8 cellular contexts compared by ENCODE assay signal in genomic region chr9:121620777-121621437, GRCh38. TPM values are rescaled to one million over a fixed set of nuclear protein-coding genes. Genes with fewer than 3 reads are reported as not detected.
DNase-seq lines count a peak whose midpoint lies in the region; ATAC-seq, FAIRE-seq and TF ChIP-seq lines count a peak whose summit lies in the region.

No MANE protein-coding gene starts in this region.

- TF ChIP-seq EP300 in HepG2 (IDR thresholded peaks at IDR 0.05; ENCODE audit: low read depth in 2 of 2, low read length in 2 of 2) (no peak), HepG2 (CRISPR knock-in tag; IDR thresholded peaks at IDR 0.05; ENCODE audit: borderline replicate concordance) (no peak)

- no peak overlapping the region for H3K27ac ChIP-seq in HepG2 (ENCODE audit: extremely low read length, insufficient read depth, low read length)

- no peaks in the 10 kb centered on the region for H3K9me3 Mint-ChIP-seq in activated CD8-positive, alpha-beta T cell treated with anti-CD3 and anti-CD28 coated beads for 36 hours

- DNase-seq in CD1c-positive myeloid dendritic cell (ENCODE audit: extremely low spot score) (peak; percentile 20), HEK293T (ENCODE audit: extremely low spot score) (peak; percentile 60), HepG2 (ENCODE audit: low spot score) (peak; percentile 41), NCI-H2196 treated with DMSO at 0.1 percent for 48 hours (lab: John Stamatoyannopoulos, UW; ENCODE audit: unreplicated experiment) (no peak)
- DNase-seq in activated CD8-positive, alpha-beta T cell treated with anti-CD3 and anti-CD28 coated beads for 36 hours: peak; percentile 20

- no TSS peak for BruUV-seq in HepG2 (replicated peaks; lab: Mats Ljungman, UMichigan)

- peaks cover 2% of the 10 kb centered on the region for H3K27me3 Mint-ChIP-seq in activated CD8-positive, alpha-beta T cell treated with anti-CD3 and anti-CD28 coated beads for 36 hours

- H3K4me3 ChIP-seq in HepG2 (replicated peaks in 1 of 3; ENCODE audit: insufficient read depth in 1 of 3, low read depth in 2 of 3, low read length in 3 of 3): no peak overlapping the region

- POLR2A ChIA-PET in HEK293T (lab: Yijun Ruan, JAX) (no interaction called here), HepG2 (lab: Yijun Ruan, JAX) (no interaction called here)
- POLR2A ChIA-PET in activated CD8-positive, alpha-beta T cell treated with anti-CD3 and anti-CD28 coated beads for 36 hours (lab: Charles Lee): no interaction called here

- no peaks in the 10 kb centered on the region for H4K20me1 ChIP-seq in HepG2 (ENCODE audit: insufficient read depth, low read length)

- no peaks in the 10 kb centered on the region for H3K36me3 Mint-ChIP-seq in activated CD8-positive, alpha-beta T cell treated with anti-CD3 and anti-CD28 coated beads for 36 hours (ENCODE audit: low read depth)

- peak; percentile 51 for ATAC-seq in activated CD8-positive, alpha-beta T cell treated with anti-CD3 and anti-CD28 coated beads for 36 hours
- ATAC-seq in HepG2 (peak; percentile 82), HG03139 (IDR thresholded peaks at IDR 0.05; ENCODE audit: unreplicated experiment) (no peak), HG02588 (IDR thresholded peaks at IDR 0.05; ENCODE audit: unreplicated experiment) (no peak), GM19328 (IDR thresholded peaks at IDR 0.05; ENCODE audit: unreplicated experiment) (no peak)

- FAIRE-seq in HepG2 (lab: Jason Lieb, UNC): peak; percentile 28

- no peaks in the 10 kb centered on the region for H3K36me3 ChIP-seq in HepG2 (replicated peaks in 1 of 2; ENCODE audit: control insufficient read depth in 1 of 2, insufficient read depth in 2 of 2, low read length in 2 of 2)

- H2AFZ ChIP-seq in HepG2 (ENCODE audit: low read length): no peak overlapping the region

- TF ChIP-seq POLR2A in HepG2 (IDR thresholded peaks at IDR 0.05; ENCODE audit: insufficient read depth in 1 of 2, low read depth in 2 of 2, low read length in 2 of 2): no peak

- no peak for TF ChIP-seq RAD21 in HepG2 (CRISPR knock-in tag; IDR thresholded peaks at IDR 0.05)

- no peak overlapping the region for H3K4me3 Mint-ChIP-seq in activated CD8-positive, alpha-beta T cell treated with anti-CD3 and anti-CD28 coated beads for 36 hours

- peaks cover 36% of the 10 kb centered on the region for H3K4me1 ChIP-seq in HepG2 (ENCODE audit: insufficient read depth, low read length)

- H3K4me1 Mint-ChIP-seq in activated CD8-positive, alpha-beta T cell treated with anti-CD3 and anti-CD28 coated beads for 36 hours (ENCODE audit: low read depth): no peaks in the 10 kb centered on the region

- in situ Hi-C loops in HepG2 (cut with HindIII; ENCODE audit: extremely low pct_ligation_motif_present, low pct_unique_long_range_greater_than_20kb): no loop called here

- H3K4me2 ChIP-seq in HepG2 (ENCODE audit: low read depth, low read length): no peak overlapping the region

- H3K9ac ChIP-seq in HepG2 (ENCODE audit: insufficient read depth, low read depth, low read length): no peak overlapping the region

- no peak overlapping the region for H3K27ac Mint-ChIP-seq in activated CD8-positive, alpha-beta T cell treated with anti-CD3 and anti-CD28 coated beads for 36 hours

- CTCF ChIA-PET in HEK293T (lab: Yijun Ruan, JAX) (interaction anchor here (0.6 to 2.1 kb wide), 11 partner anchors 10 to 363 kb away, joined by 3 to 9 read pairs (median 4); no protein-coding TSS in a partner anchor), HepG2 (lab: Yijun Ruan, JAX; ENCODE audit: low intra/inter-chr PET ratio, low total read pairs) (interaction anchor here (1.1 kb wide), 1 partner anchor 63 kb away, joined by 3 read pairs; no protein-coding TSS in a partner anchor)
- CTCF ChIA-PET in activated CD8-positive, alpha-beta T cell treated with anti-CD3 and anti-CD28 coated beads for 36 hours (lab: Charles Lee): interaction anchor here (0.7 to 1.5 kb wide), 5 partner anchors 12 to 74 kb away, joined by 3 to 5 read pairs (median 4); no protein-coding TSS in a partner anchor

- no peaks in the 10 kb centered on the region for H3K79me2 ChIP-seq in HepG2 (ENCODE audit: insufficient read depth, low read length)

- H3K9me3 ChIP-seq in HepG2 (ENCODE audit: low read length): no peaks in the 10 kb centered on the region

- TF ChIP-seq CTCF in activated CD8-positive, alpha-beta T cell treated with anti-CD3 and anti-CD28 coated beads for 36 hours (IDR thresholded peaks at IDR 0.05): peak; percentile 34
- TF ChIP-seq CTCF in HepG2 (CRISPR knock-in tag; IDR thresholded peaks at IDR 0.05): peak; percentile 77

- intact Hi-C loops in activated CD8-positive, alpha-beta T cell treated with anti-CD3 and anti-CD28 coated beads for 36 hours (cut with micrococcal nuclease): no loop called here
- intact Hi-C loops in HepG2 (cut with micrococcal nuclease; ENCODE audit: unreplicated experiment): loop anchor here (1.0 kb wide), 1 partner anchor 22 kb away; no protein-coding TSS in a partner anchor

- H3K27me3 ChIP-seq in HepG2 (ENCODE audit: control insufficient read depth in 1 of 2, insufficient read depth in 2 of 2, low read length in 2 of 2): no peaks in the 10 kb centered on the region

- 70% methylated on average over 3 of the region's 3 CpGs for WGBS in HepG2 (ENCODE audit: low lambda C conversion rate)

TF ChIP-seq in HEK293T, 16 proteins besides CTCF, POLR2A, EP300 and RAD21:
- TF ChIP-seq SP1 (IDR thresholded peaks at IDR 0.05): no peak
- no peak for TF ChIP-seq LEF1 (IDR thresholded peaks at IDR 0.05; ENCODE audit: borderline replicate concordance)
- no peak for TF ChIP-seq TARDBP (IDR thresholded peaks at IDR 0.05)
- no peak for TF ChIP-seq SUZ12 (IDR thresholded peaks at IDR 0.05)
- no peak for TF ChIP-seq ARNT (IDR thresholded peaks at IDR 0.05)
- TF ChIP-seq ZNF384 (IDR thresholded peaks at IDR 0.05): no peak
- no peak for TF ChIP-seq BHLHE40 (IDR thresholded peaks at IDR 0.05; ENCODE audit: borderline replicate concordance)
- no peak for TF ChIP-seq NFRKB (IDR thresholded peaks at IDR 0.05)
- no peak for TF ChIP-seq FOXK2 (IDR thresholded peaks at IDR 0.05)
- no peak for TF ChIP-seq FOXA1 (IDR thresholded peaks at IDR 0.05)

TF ChIP-seq in HepG2, 621 proteins besides CTCF, POLR2A, EP300 and RAD21:
- TF ChIP-seq TBL1XR1 (IDR thresholded peaks at IDR 0.05; ENCODE audit: borderline replicate concordance, low read length, partially characterized antibody): no peak
- no peak for TF ChIP-seq ZNF598 (CRISPR knock-in tag; IDR thresholded peaks at IDR 0.05; ENCODE audit: borderline replicate concordance)
- TF ChIP-seq ZFP1 (CRISPR knock-in tag; IDR thresholded peaks at IDR 0.05): no peak
- TF ChIP-seq STAG1 (CRISPR knock-in tag; IDR thresholded peaks at IDR 0.05): peak; percentile 60
- no peak for TF ChIP-seq MATR3 (CRISPR knock-in tag; IDR thresholded peaks at IDR 0.05)
- TF ChIP-seq PCBP1 (IDR thresholded peaks at IDR 0.05; ENCODE audit: borderline replicate concordance, low read depth, low read length): no peak
- no peak for TF ChIP-seq CBX2 (IDR thresholded peaks at IDR 0.05; ENCODE audit: low read depth, low read length)
- TF ChIP-seq CBX2 (CRISPR knock-in tag; IDR thresholded peaks at IDR 0.05; ENCODE audit: low read depth): no peak
- TF ChIP-seq ZBTB7B (CRISPR knock-in tag; IDR thresholded peaks at IDR 0.05): peak; percentile 29; the same call in 1 of the 2 replicates
- TF ChIP-seq GATAD2A (CRISPR knock-in tag; IDR thresholded peaks at IDR 0.05): 0 out of 2 replicates have a peak, but pooled peaks have one; percentile 25
- peak; percentile 38; the same call in 1 of the 2 replicates for TF ChIP-seq GABPB1 (CRISPR knock-in tag; IDR thresholded peaks at IDR 0.05)
- no peak for TF ChIP-seq ZNF530 (CRISPR knock-in tag; IDR thresholded peaks at IDR 0.05; ENCODE audit: low read depth)
- TF ChIP-seq HNF4A (CRISPR knock-in tag; IDR thresholded peaks at IDR 0.05): peak; percentile 35; the same call in 1 of the 2 replicates
- TF ChIP-seq ELF1 (CRISPR knock-in tag; IDR thresholded peaks at IDR 0.05): peak; percentile 65
- TF ChIP-seq SALL1 (CRISPR knock-in tag; IDR thresholded peaks at IDR 0.05): 0 out of 2 replicates have a peak, but pooled peaks have one; percentile 23
- 0 out of 2 replicates have a peak, but pooled peaks have one; percentile 12 for TF ChIP-seq ELF3 (CRISPR knock-in tag; IDR thresholded peaks at IDR 0.05)
- peak; percentile 66 for TF ChIP-seq XRCC5 (optimal IDR thresholded peaks at IDR 0.05; ENCODE audit: low read length)

RNA-seq across cellular contexts. Expression of gene DAB2IP, which starts 30.5 kb away (rescaled TPM):
- 1 to 10 TPM in 1 of 2 experiments, under 1 TPM in 1; 0.54 to 1.5 TPM for total RNA-seq in activated CD8-positive, alpha-beta T cell treated with anti-CD3 and anti-CD28 coated beads for 36 hours
- 25.3 and 32.1 TPM in 2 replicates for total RNA-seq in HepG2 (2016; rRNA removed; fragmentation: Illumina TruSeq; extraction: Trizol)
- 2.8 and 5.2 TPM in 2 replicates for total RNA-seq in HepG2 (2016; cell fraction: cytosol; rRNA removed; fragmentation: Illumina TruSeq; extraction: Trizol; ENCODE audit: low read depth)
- total RNA-seq in HepG2 (2016; cell fraction: insoluble cytoplasmic fraction; rRNA removed; fragmentation: Illumina TruSeq; extraction: Trizol): 24.3 and 28.3 TPM in 2 replicates
- 10.8 and 12.3 TPM in 2 replicates for total RNA-seq in HepG2 (2016; cell fraction: membrane; rRNA removed; fragmentation: Illumina TruSeq; extraction: Trizol)
- 23.5 and 29.5 TPM in 2 replicates for total RNA-seq in HepG2 (2016; cell fraction: nucleus; rRNA removed; fragmentation: Illumina TruSeq; extraction: Trizol)
- 37.9 and 39.9 TPM in 2 replicates for polyA plus RNA-seq in HepG2 (2011; rRNA removed)
- 20.8 and 29.3 TPM in 2 replicates for polyA plus RNA-seq in HepG2 (2011; cell fraction: cytosol; rRNA removed)
- polyA plus RNA-seq in HepG2 (2011; cell fraction: nucleus; rRNA removed): 42.4 and 54.9 TPM in 2 replicates
- 14.7 and 24.6 TPM in 2 replicates for polyA plus RNA-seq in HepG2 (2012)
- polyA plus RNA-seq in HepG2 (2016; cell fraction: cytosol; fragmentation: Illumina TruSeq; extraction: Trizol; ENCODE audit: low read depth): 1.9 and 2.6 TPM in 2 replicates
- 24.2 and 33.5 TPM in 2 replicates for polyA plus RNA-seq in HepG2 (2016; cell fraction: insoluble cytoplasmic fraction; fragmentation: Illumina TruSeq; extraction: Trizol; ENCODE audit: low read depth)
- polyA plus RNA-seq in HepG2 (2016; cell fraction: membrane; fragmentation: Illumina TruSeq; extraction: Trizol; ENCODE audit: low read depth): 5.5 and 5.8 TPM in 2 replicates
- 42.8 and 47.1 TPM in 2 replicates for polyA plus RNA-seq in HepG2 (2016; cell fraction: nucleus; fragmentation: Illumina TruSeq; extraction: Trizol; ENCODE audit: insufficient read depth, low read depth)
- polyA minus RNA-seq in HepG2 (2011; rRNA and poly(A)+ RNA removed; ENCODE audit: low replicate concordance): 48.1 and 97.1 TPM in 2 replicates
- polyA minus RNA-seq in HepG2 (2011; cell fraction: cytosol; rRNA and poly(A)+ RNA removed): 26.5 and 29.0 TPM in 2 replicates
- polyA minus RNA-seq in HepG2 (2011; cell fraction: nucleus; rRNA and poly(A)+ RNA removed): 34.6 and 46.1 TPM in 2 replicates

Comparison
In these comparisons a context has a peak if more than half of its experiments do, and no peak if none do; other contexts are left out.
1. ATAC-seq: peak in activated CD8-positive, alpha-beta T cell treated with anti-CD3 and anti-CD28 coated beads for 36 hours (single experiment) and HepG2 (single experiment); none in HG03139 (single experiment), HG02588 (single experiment) and GM19328 (single experiment).